ENCODE assay signal across 11 cellular contexts in genomic region chr1:203148127-203148526, GRCh38. TPM values are rescaled to one million over a fixed set of nuclear protein-coding genes. Genes with fewer than 3 reads are reported as not detected.
A peak's percentile ranks its signal among the peaks of the same experiment; 100 is the strongest.
DNase-seq lines count a peak whose midpoint lies in the region; ATAC-seq and TF ChIP-seq lines count a peak whose summit lies in the region.
"Had no signal": no experiment of that assay in that cellular context is flagged by ENCODE, and none has a peak within 500 bp of the region (broad histone marks: within the 10 kb centered on the region; RNA-seq: fewer than 3 reads in every experiment).

No MANE protein-coding gene starts in this region.

- in situ Hi-C loops in GM13977 (cut with MboI; ENCODE audit: low pct_unique_long_range_greater_than_20kb, low sequenced_read_pairs, unreplicated experiment), result no loop called here

- H3K27me3 Mint-ChIP-seq in endothelial cell (ENCODE audit: unreplicated experiment), result peaks cover 6% of the 10 kb centered on the region
- H3K27me3 Mint-ChIP-seq: stimulated activated naive CD8-positive, alpha-beta T cell treated with anti-CD3 and anti-CD28 coated beads, Interleukin-15, Interleukin-2, amounts not matched to agents 100 ng/mL and 50 ng/mL, for 24 hours had no signal

- no peaks in the 10 kb centered on the region for H3K9me3 ChIP-seq in stomach
- H3K9me3 ChIP-seq: prostate gland had no signal

- H3K27ac Mint-ChIP-seq in endothelial cell (ENCODE audit: unreplicated experiment), result no peak overlapping the region
- H3K27ac Mint-ChIP-seq: stimulated activated naive CD8-positive, alpha-beta T cell treated with anti-CD3 and anti-CD28 coated beads, Interleukin-15, Interleukin-2, amounts not matched to agents 100 ng/mL and 50 ng/mL, for 24 hours had no signal

- no peak overlapping the region for H3K4me3 Mint-ChIP-seq in endothelial cell (ENCODE audit: unreplicated experiment)
- H3K4me3 Mint-ChIP-seq: stimulated activated naive CD8-positive, alpha-beta T cell treated with anti-CD3 and anti-CD28 coated beads, Interleukin-15, Interleukin-2, amounts not matched to agents 100 ng/mL and 50 ng/mL, for 24 hours had no signal

- TF ChIP-seq POLR2A in stomach (IDR thresholded peaks at IDR 0.05), result no peak

- H3K4me3 ChIP-seq in stomach, result no peak overlapping the region
- H3K4me3 ChIP-seq: prostate gland had no signal

- no peaks in the 10 kb centered on the region for H3K9me3 Mint-ChIP-seq in endothelial cell (ENCODE audit: unreplicated experiment)
- H3K9me3 Mint-ChIP-seq: stimulated activated naive CD8-positive, alpha-beta T cell treated with anti-CD3 and anti-CD28 coated beads, Interleukin-15, Interleukin-2, amounts not matched to agents 100 ng/mL and 50 ng/mL, for 24 hours had no signal

- peak; percentile 32 for DNase-seq in NCI-H2171 treated with DMSO at 0.1 percent for 48 hours (lab: John Stamatoyannopoulos, UW)
- DNase-seq in NCI-H2171 (lab: John Stamatoyannopoulos, UW), result no peak
- DNase-seq in NCI-H2196 (lab: John Stamatoyannopoulos, UW; ENCODE audit: unreplicated experiment), result peak; percentile 57
- no peak for DNase-seq in endothelial cell (ENCODE audit: low spot score)
- peak; percentile 45 for DNase-seq in stomach
- no peak for DNase-seq in GM13977 (ENCODE audit: low spot score)
- DNase-seq in GDM1 (lab: John Stamatoyannopoulos, UW), result no peak
- DNase-seq: Right ventricle myocardium superior had no signal

- no peak for ATAC-seq in GM21381 (IDR thresholded peaks at IDR 0.05; ENCODE audit: unreplicated experiment)

- WGBS in stomach, 5 donors, result 92 to 98% (median 94%) methylated on average over 5 of the region's 5 CpGs

- TF ChIP-seq CTCF in endothelial cell (IDR thresholded peaks at IDR 0.05; ENCODE audit: unreplicated experiment), result peak; percentile 64
- TF ChIP-seq CTCF in stomach (IDR thresholded peaks at IDR 0.05), result peak in 5 of 7 experiments; percentile 8 to 34 (median 34)
- no peak for TF ChIP-seq CTCF in GM13977 (IDR thresholded peaks at IDR 0.05; ENCODE audit: extremely low read depth, insufficient read depth, missing control alignments)

- intact Hi-C loops in stomach (cut with DNase I; ENCODE audit: low total_unique reads), result no loop called here

- no peak overlapping the region for H3K27ac ChIP-seq in stomach
- H3K27ac ChIP-seq: prostate gland had no signal

- TF ChIP-seq EP300 in stomach (IDR thresholded peaks at IDR 0.05), result no peak

- peaks cover 9% of the 10 kb centered on the region for H3K36me3 Mint-ChIP-seq in endothelial cell (ENCODE audit: low read depth, unreplicated experiment)

- H3K4me1 ChIP-seq in stomach, result no peaks in the 10 kb centered on the region
- H3K4me1 ChIP-seq: prostate gland had no signal

- H3K27me3 ChIP-seq in stomach, result peaks cover 0 to 3% (median 0%) of the 10 kb centered on the region in 3 donors

- peaks cover 60% of the 10 kb centered on the region for H3K4me1 Mint-ChIP-seq in endothelial cell (ENCODE audit: unreplicated experiment)

- H3K36me3 ChIP-seq in stomach, result no peaks in the 10 kb centered on the region
- H3K36me3 ChIP-seq: prostate gland had no signal

RNA-seq across cellular contexts. Expression of gene ADORA1, which starts 20.6 kb away (rescaled TPM):
- total RNA-seq in endothelial cell (ENCODE audit: unreplicated experiment) (16.3 TPM), stomach (1 to 10 TPM in 2 of 5 donors, under 1 TPM in 1, not detected in 2; 0.18 to 3.1 (median 1.2) TPM)
- 1 to 10 TPM in 2 of 3 donors, under 1 TPM in 1; 0.30 to 4.2 (median 3.7) TPM for polyA plus RNA-seq in stomach

RNA-seq across cellular contexts. Expression of gene MYBPH, which starts 27.5 kb away (rescaled TPM):
- total RNA-seq in endothelial cell (ENCODE audit: unreplicated experiment) (not detected), stomach (not detected)
- polyA plus RNA-seq in stomach, result under 1 TPM in 2 of 3 donors, not detected in 1; 0.05 to 0.19 TPM
- total RNA-seq: Right ventricle myocardium superior had no signal

RNA-seq across cellular contexts. Expression of gene CHI3L1, which starts 38.4 kb away (rescaled TPM):
- total RNA-seq in endothelial cell (ENCODE audit: unreplicated experiment) (0.21 TPM), stomach (1 to 10 TPM in 2 of 5 donors, not detected in 3; 1.1 to 3.9 TPM)
- polyA plus RNA-seq in stomach, result 10 to 100 TPM in 1 of 3 donors, 1 to 10 TPM in 2; 2.0 to 28.1 (median 6.0) TPM

Comparison
In these comparisons a context has a peak if more than half of its experiments do, and no peak if none do; other contexts are left out.
1. DNase-seq: peak in NCI-H2171 treated with DMSO at 0.1 percent for 48 hours (single experiment), NCI-H2196 (single experiment) and stomach (single experiment); none in NCI-H2171 (single experiment), endothelial cell (single experiment), GM13977 (single experiment) and GDM1 (single experiment).